9 cellular contexts compared by ENCODE assay signal in the genomic region with DNA sequence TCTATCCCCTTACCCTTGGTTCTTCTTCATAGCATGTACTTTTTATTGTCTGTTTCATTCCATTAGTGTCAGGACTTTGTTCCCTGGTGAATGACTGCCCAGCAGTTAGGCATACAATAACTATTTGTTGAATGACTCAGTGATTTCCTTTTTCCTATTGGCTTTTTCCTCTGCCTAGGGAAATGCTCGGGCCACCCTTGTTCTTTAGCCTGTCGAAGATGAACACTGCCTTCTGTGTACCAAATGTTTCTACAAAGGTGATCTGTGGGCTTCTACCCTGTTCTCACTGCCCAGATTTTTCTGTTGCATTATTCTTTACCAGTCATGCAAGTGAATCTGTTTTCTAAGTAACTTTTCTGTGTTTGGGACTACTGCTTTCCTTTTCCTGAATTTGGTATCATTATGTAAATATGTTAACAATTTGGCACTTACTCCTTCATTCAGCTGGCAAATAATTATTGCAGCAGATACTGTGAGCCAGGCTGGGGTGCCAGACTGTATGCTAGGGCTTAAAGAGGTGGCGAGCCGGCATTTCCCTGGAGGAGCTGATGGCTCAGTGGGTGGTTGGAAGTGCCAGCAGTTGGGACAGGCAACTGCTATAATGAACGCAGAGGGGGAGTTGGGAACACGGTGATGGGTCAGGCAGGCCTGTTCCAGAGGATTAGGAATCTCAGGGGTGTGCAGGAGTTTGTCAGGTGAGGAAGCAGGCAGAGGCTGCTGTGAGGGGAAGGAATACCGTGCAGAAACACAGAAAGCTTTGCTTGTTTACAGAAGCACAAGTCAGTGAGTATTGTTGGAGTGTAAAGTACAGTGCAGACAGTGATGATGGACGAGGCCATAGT. TPM values are rescaled to one million over a fixed set of nuclear protein-coding genes. Genes with fewer than 3 reads are reported as not detected.
A peak's percentile ranks its signal among the peaks of the same experiment; 100 is the strongest.
DNase-seq lines count a peak whose midpoint lies in the region; ATAC-seq, FAIRE-seq and TF ChIP-seq lines count a peak whose summit lies in the region.
"Had no signal": no experiment of that assay in that cellular context is flagged by ENCODE, and none has a peak within 500 bp of the region (broad histone marks: within the 10 kb centered on the region; RNA-seq: fewer than 3 reads in every experiment).

No MANE protein-coding gene starts in this region.

- no peak overlapping the region for H3K27ac ChIP-seq in breast epithelium
- H3K27ac ChIP-seq: BLaER1 treated with 17β-estradiol and CSF1 and Interleukin-3, amounts not matched to agents 10 nM and 100 nM had no signal

- TF ChIP-seq CTCF in MCF 10A (IDR thresholded peaks at IDR 0.05; ENCODE audit: unreplicated experiment) (no peak), breast epithelium (IDR thresholded peaks at IDR 0.05) (no peak)

- CTCF ChIA-PET in MCF 10A (lab: Yijun Ruan, JAX), result interaction anchor here (0.6 to 0.7 kb wide), 3 partner anchors 8 to 763 kb away, joined by 3 read pairs; no protein-coding TSS in a partner anchor
- CTCF ChIA-PET in HEK293T (lab: Yijun Ruan, JAX), result no interaction called here

- H3K9me3 ChIP-seq in breast epithelium, result no peaks in the 10 kb centered on the region

- peaks cover 7% of the 10 kb centered on the region for H3K36me3 Mint-ChIP-seq in MCF 10A (ENCODE audit: insufficient read depth, unreplicated experiment)

- no peaks in the 10 kb centered on the region for H3K4me1 ChIP-seq in breast epithelium

- ATAC-seq in GM18505 (IDR thresholded peaks at IDR 0.05; ENCODE audit: unreplicated experiment) (no peak), GM19035 (IDR thresholded peaks at IDR 0.05; ENCODE audit: unreplicated experiment) (no peak)

- FAIRE-seq in urothelium cell line (lab: Jason Lieb, UNC), result no peak

- no peaks in the 10 kb centered on the region for H3K27me3 Mint-ChIP-seq in MCF 10A (ENCODE audit: insufficient read depth, unreplicated experiment)

- H3K4me3 ChIP-seq in breast epithelium, result no peak overlapping the region
- H3K4me3 ChIP-seq: BLaER1 treated with 17β-estradiol and CSF1 and Interleukin-3, amounts not matched to agents 10 nM and 100 nM had no signal

- H3K9me3 Mint-ChIP-seq in MCF 10A (ENCODE audit: unreplicated experiment), result no peaks in the 10 kb centered on the region

- peak overlapping the region; percentile 63 for H3K27ac Mint-ChIP-seq in MCF 10A (ENCODE audit: low read depth, unreplicated experiment)

- no peaks in the 10 kb centered on the region for H3K36me3 ChIP-seq in breast epithelium

- TF ChIP-seq POLR2A in breast epithelium (IDR thresholded peaks at IDR 0.05) (no peak), GM18505 (IDR thresholded peaks at IDR 0.05; ENCODE audit: borderline replicate concordance, extremely low read depth, insufficient read depth, insufficient read length) (no peak)

- peak overlapping the region; percentile 40 for H3K4me3 Mint-ChIP-seq in MCF 10A (ENCODE audit: unreplicated experiment)

- no peaks in the 10 kb centered on the region for H3K27me3 ChIP-seq in breast epithelium
- H3K27me3 ChIP-seq: BLaER1 treated with 17β-estradiol and CSF1 and Interleukin-3, amounts not matched to agents 10 nM and 100 nM had no signal

- POLR2A ChIA-PET in MCF 10A (lab: Yijun Ruan, JAX) (no interaction called here), HEK293T (lab: Yijun Ruan, JAX) (no interaction called here)

- no TSS peak for BruUV-seq in MCF 10A (replicated peaks; lab: Mats Ljungman, UMichigan)

- DNase-seq in MCF 10A (ENCODE audit: unreplicated experiment) (peak; percentile 46), breast epithelium (ENCODE audit: low spot score in 2 of 2) (no peak), cerebellar cortex (ENCODE audit: low spot score) (peak; percentile 42), left kidney (ENCODE audit: low read depth, low spot score) (peak; percentile 25), urothelium cell line (ENCODE audit: low spot score) (peak; percentile 20), HEK293T (ENCODE audit: extremely low spot score) (no peak)

- intact Hi-C loops in MCF 10A (cut with micrococcal nuclease), result no loop called here
- intact Hi-C loops in breast epithelium (cut with DNase I; ENCODE audit: low total_unique reads), result no loop called here

- H3K4me1 Mint-ChIP-seq in MCF 10A (ENCODE audit: insufficient read depth, unreplicated experiment), result peaks cover 24% of the 10 kb centered on the region

TF ChIP-seq in HEK293T, 16 proteins besides CTCF, POLR2A, EP300 and RAD21:
- TF ChIP-seq PKNOX1 (IDR thresholded peaks at IDR 0.05), result no peak
- no peak for TF ChIP-seq SP1 (IDR thresholded peaks at IDR 0.05)
- TF ChIP-seq FOXK2 (IDR thresholded peaks at IDR 0.05), result no peak
- TF ChIP-seq L3MBTL2 (conservative IDR thresholded peaks at IDR 0.05), result no peak
- no peak for TF ChIP-seq ZNF384 (IDR thresholded peaks at IDR 0.05)
- TF ChIP-seq BHLHE40 (IDR thresholded peaks at IDR 0.05; ENCODE audit: borderline replicate concordance), result no peak
- TF ChIP-seq TARDBP (IDR thresholded peaks at IDR 0.05), result no peak
- TF ChIP-seq ELF4 (IDR thresholded peaks at IDR 0.05), result no peak
- no peak for TF ChIP-seq LEF1 (IDR thresholded peaks at IDR 0.05; ENCODE audit: borderline replicate concordance)
- no peak for TF ChIP-seq NFRKB (IDR thresholded peaks at IDR 0.05)

RNA-seq across cellular contexts. Expression of gene KDM4C, which starts 30.6 kb away (rescaled TPM):
- total RNA-seq in MCF 10A (2022) (28.6 and 29.5 TPM in 2 replicates), breast epithelium (10 to 100 TPM; 37.8 to 80.9 (median 60.0) TPM)

Comparison
In these comparisons a context has a peak if more than half of its experiments do, and no peak if none do; other contexts are left out.
1. DNase-seq: peak in MCF 10A (single experiment), cerebellar cortex (single experiment), left kidney (single experiment) and urothelium cell line (single experiment); none in breast epithelium (0 of 2) and HEK293T (single experiment).